In the genomic region with DNA sequence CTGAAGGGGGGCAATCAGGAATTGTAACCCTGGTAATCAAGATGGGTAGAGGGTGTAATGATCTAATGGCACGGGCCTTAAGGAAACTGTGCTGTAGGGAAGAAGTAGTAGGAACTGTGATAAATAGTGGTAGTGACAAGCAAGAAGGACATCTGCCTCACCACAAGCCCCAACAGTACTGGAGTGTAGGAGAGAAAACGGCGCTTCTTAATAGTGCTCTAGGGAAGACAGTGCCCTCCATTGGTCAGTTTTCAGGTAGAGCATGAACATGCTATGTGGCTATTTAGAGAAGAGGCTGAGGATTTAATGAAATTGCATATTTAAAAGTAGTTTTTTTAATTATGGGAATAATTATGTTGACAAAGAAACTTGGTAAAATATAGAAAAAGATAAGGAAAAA, we compare ENCODE assay signal across 13 cellular contexts. TPM values are rescaled to one million over a fixed set of nuclear protein-coding genes. Genes with fewer than 3 reads are reported as not detected.
DNase-seq lines count a peak whose midpoint lies in the region; ATAC-seq, FAIRE-seq and TF ChIP-seq lines count a peak whose summit lies in the region.
"Had no signal": no experiment of that assay in that cellular context is flagged by ENCODE, and none has a peak within 500 bp of the region (broad histone marks: within the 10 kb centered on the region; RNA-seq: fewer than 3 reads in every experiment).

No MANE protein-coding gene starts in this region.

- no peaks in the 10 kb centered on the region for H4K20me1 ChIP-seq in SK-N-SH (ENCODE audit: insufficient read depth)
- no peaks in the 10 kb centered on the region for H4K20me1 ChIP-seq in K562 (replicated peaks; ENCODE audit: control insufficient read depth, insufficient read depth, low read length)

- WGBS in SK-N-SH (ENCODE audit: low lambda C conversion rate): 91% methylated on average over 3 of the region's 3 CpGs
- WGBS in K562 (ENCODE audit: insufficient coverage, low coverage, missing lambda C conversion rate): 74% methylated on average over 3 of the region's 3 CpGs
- WGBS in spleen, 5 donors: 74 to 86% (median 78%) methylated on average over 3 of the region's 3 CpGs
- WGBS in small intestine, 3 donors: 77 to 92% (median 89%) methylated on average over 3 of the region's 3 CpGs
- 86% methylated on average over 3 of the region's 3 CpGs for WGBS in right cardiac atrium

- TF ChIP-seq EP300 in SK-N-SH (IDR thresholded peaks at IDR 0.05; ENCODE audit: borderline replicate concordance in 1 of 2, low read depth in 1 of 2, low read length in 1 of 2) (no peak), K562 (IDR thresholded peaks at IDR 0.05; ENCODE audit: low read length) (no peak)

- H3K9ac ChIP-seq in SK-N-SH (no peak overlapping the region), K562 (ENCODE audit: insufficient read depth in 1 of 2, low read depth in 2 of 2, low read length in 2 of 2) (no peak overlapping the region)
- H3K9ac ChIP-seq: parathyroid adenoma had no signal

- BruUV-seq in K562 (replicated peaks; lab: Mats Ljungman, UMichigan): no TSS peak

- DNase-seq in SK-N-SH: peak; percentile 1
- peak; percentile 16 for DNase-seq in NCI-H69 (lab: John Stamatoyannopoulos, UW)
- DNase-seq in K562 (ENCODE audit: extremely low read depth in 1 of 4, low spot score in 3 of 4): peak; percentile 8 to 31 (median 18)
- DNase-seq in spleen: no peak
- no peak for DNase-seq in small intestine
- no peak for DNase-seq in right cardiac atrium
- DNase-seq: activated CD4-positive, alpha-beta T cell treated with anti-CD3 and anti-CD28 coated beads, Interleukin-2, amount 50 U/mL, for 48 hours; left ventricle myocardium superior; NCI-H510A; stimulated activated CD4-positive, alpha-beta T cell treated with anti-CD3 and anti-CD28 coated beads, Interleukin-4, amount 100 ng/mL, for 24 hours had no signal

- H3K36me3 ChIP-seq in SK-N-SH (replicated peaks in 1 of 2; ENCODE audit: control insufficient read depth in 1 of 2, insufficient read depth in 2 of 2, low read length in 1 of 2) (peaks cover 47 to 54% of the 10 kb centered on the region in 2 experiments), K562 (ENCODE audit: control insufficient read depth, insufficient read depth, low read length) (peaks cover 50% of the 10 kb centered on the region; the same call in 2 of the 3 replicates), spleen (peaks cover 0 to 56% (median 13%) of the 10 kb centered on the region in 6 donors), small intestine (ENCODE audit: control insufficient read depth in 2 of 2, insufficient read depth in 2 of 2, low read length in 2 of 2) (peaks cover 0 to 2% of the 10 kb centered on the region in 2 donors)

- no peaks in the 10 kb centered on the region for H3K9me2 ChIP-seq in SK-N-SH

- H3K9me3 ChIP-seq in SK-N-SH (no peaks in the 10 kb centered on the region), K562 (replicated peaks; ENCODE audit: control insufficient read depth, insufficient read depth, low read depth, low read length) (no peaks in the 10 kb centered on the region), spleen (no peaks in the 10 kb centered on the region), small intestine (ENCODE audit: control insufficient read depth, low read depth) (no peaks in the 10 kb centered on the region), right cardiac atrium (ENCODE audit: control insufficient read depth, low read length) (no peaks in the 10 kb centered on the region)

- peak; percentile 10; the same call in 1 of the 2 replicates for TF ChIP-seq CTCF in SK-N-SH (IDR thresholded peaks at IDR 0.05)
- TF ChIP-seq CTCF in K562 (IDR thresholded peaks at IDR 0.05 in 2 of 3, conservative IDR thresholded peaks at IDR 0.05 in 1 of 3; ENCODE audit: insufficient read depth in 2 of 3, low read depth in 1 of 3, low read length in 3 of 3): peak in 2 of 3 experiments; percentile 7 to 29; a peak in 2 of 6 replicates
- TF ChIP-seq CTCF in spleen (IDR thresholded peaks at IDR 0.05 in 8 of 11, conservative IDR thresholded peaks at IDR 0.05 in 3 of 11): no peak

- TF ChIP-seq POLR2A in K562 (conservative IDR thresholded peaks at IDR 0.05) (no peak), spleen (IDR thresholded peaks at IDR 0.05) (no peak)

- no peak overlapping the region for H3K4me3 ChIP-seq in SK-N-SH (ENCODE audit: low read depth in 2 of 2, low read length in 1 of 2)
- H3K4me3 ChIP-seq in K562: no peak overlapping the region
- no peak overlapping the region for H3K4me3 ChIP-seq in spleen
- H3K4me3 ChIP-seq in small intestine (ENCODE audit: low read depth in 1 of 2, low read length in 2 of 2): no peak overlapping the region
- no peak overlapping the region for H3K4me3 ChIP-seq in right cardiac atrium (ENCODE audit: low read length)

- POLR2A ChIA-PET in SK-N-SH (lab: Yijun Ruan, JAX): no interaction called here
- POLR2A ChIA-PET in K562 (lab: Yijun Ruan, JAX): no interaction called here

- no peaks in the 10 kb centered on the region for H3K9me1 ChIP-seq in K562 (ENCODE audit: control insufficient read depth, insufficient read depth, low read length)

- H3K4me1 ChIP-seq in SK-N-SH (ENCODE audit: control insufficient read depth in 1 of 2, insufficient read depth in 2 of 2, low read depth in 1 of 2, low read length in 1 of 2) (no peaks in the 10 kb centered on the region; a peak in 1 of 4 replicates), K562 (replicated peaks in 1 of 2; ENCODE audit: control insufficient read depth in 2 of 2, insufficient read depth in 2 of 2, low read length in 2 of 2) (no peaks in the 10 kb centered on the region), spleen (peaks cover 0 to 74% (median 24%) of the 10 kb centered on the region in 6 donors), small intestine (ENCODE audit: control insufficient read depth in 2 of 2, insufficient read depth in 1 of 2, low read depth in 1 of 2, low read length in 1 of 2) (no peaks in the 10 kb centered on the region), right cardiac atrium (ENCODE audit: control insufficient read depth, insufficient read depth, low read length) (no peaks in the 10 kb centered on the region)
- H3K4me1 ChIP-seq: parathyroid adenoma had no signal

- H3K79me2 ChIP-seq in SK-N-SH (ENCODE audit: insufficient read depth) (0 out of 2 replicates have a peak, but pooled peaks cover 4% of the 10 kb centered on the region), K562 (ENCODE audit: control insufficient read depth, insufficient read depth, low read length) (no peaks in the 10 kb centered on the region)
- H3K79me2 ChIP-seq: parathyroid adenoma had no signal

- CTCF ChIA-PET in SK-N-SH (lab: Yijun Ruan, JAX) (interaction anchor here (1.0 to 2.5 kb wide), 2 partner anchors 24 to 360 kb away, joined by 3 to 19 read pairs; no protein-coding TSS in a partner anchor), K562 (lab: Yijun Ruan, JAX; ENCODE audit: low intra/inter-chr PET ratio) (no interaction called here)

- intact Hi-C loops in K562 (cut with micrococcal nuclease) (loop anchor here (5.0 kb wide), 1 partner anchor 209 kb away; no protein-coding TSS in a partner anchor), spleen (cut with DNase I; ENCODE audit: low total_unique reads) (loop anchor here (5.0 kb wide), 1 partner anchor 354 kb away; no protein-coding TSS in a partner anchor), right cardiac atrium (cut with DNase I) (loop anchor here in 1 of 4 donors (5.0 kb wide), 1 partner anchor 359 kb away; no protein-coding TSS in a partner anchor)

- TF ChIP-seq RAD21 in SK-N-SH (IDR thresholded peaks at IDR 0.05; ENCODE audit: low read length) (no peak), K562 (CRISPR knock-in tag; conservative IDR thresholded peaks at IDR 0.05 in 1 of 2, IDR thresholded peaks at IDR 0.05 in 1 of 2) (no peak; a peak in 1 of 4 replicates)

- no peak for FAIRE-seq in K562 (lab: Jason Lieb, UNC)
- FAIRE-seq in small intestine (lab: Jason Lieb, UNC): no peak

- H3K27ac ChIP-seq in SK-N-SH (ENCODE audit: low read depth in 2 of 2, low read length in 1 of 2) (no peak overlapping the region), K562 (ENCODE audit: extremely low read depth, low read depth, low read length) (no peak overlapping the region), spleen (peak overlapping the region in 5 of 8 donors; percentile 44 to 79 (median 61)), small intestine (ENCODE audit: low read depth in 1 of 2, low read length in 1 of 2) (no peak overlapping the region), right cardiac atrium (ENCODE audit: low read length) (no peak overlapping the region)
- H3K27ac ChIP-seq: parathyroid adenoma had no signal

- no peak overlapping the region for H2AFZ ChIP-seq in SK-N-SH (ENCODE audit: low read depth)
- H2AFZ ChIP-seq in K562 (ENCODE audit: low read depth, low read length): no peak overlapping the region
- H2AFZ ChIP-seq: parathyroid adenoma had no signal

- H3K4me2 ChIP-seq in SK-N-SH: no peak overlapping the region
- H3K4me2 ChIP-seq in K562 (ENCODE audit: insufficient read depth, low read length): no peak overlapping the region

- in situ Hi-C loops in K562 (cut with MboI): no loop called here

- ATAC-seq in SK-N-SH treated with all-trans-retinoic acid at 6 μM for 48 hours (no peak), K562 (peak; percentile 82), GM19328 (IDR thresholded peaks at IDR 0.05; ENCODE audit: unreplicated experiment) (no peak), right cardiac atrium (no peak)
- ATAC-seq: left ventricle myocardium superior had no signal

- no peaks in the 10 kb centered on the region for H3F3A ChIP-seq in SK-N-SH (replicated peaks; ENCODE audit: insufficient read depth)

- no peaks in the 10 kb centered on the region for H3K27me3 ChIP-seq in SK-N-SH (ENCODE audit: insufficient read depth)
- no peaks in the 10 kb centered on the region for H3K27me3 ChIP-seq in K562 (ENCODE audit: control insufficient read depth in 2 of 2, insufficient read depth in 2 of 2, low read length in 2 of 2)
- no peaks in the 10 kb centered on the region for H3K27me3 ChIP-seq in spleen (replicated peaks in 1 of 7)
- no peaks in the 10 kb centered on the region for H3K27me3 ChIP-seq in small intestine (ENCODE audit: control insufficient read depth in 2 of 2, insufficient read depth in 2 of 2, low read length in 2 of 2)
- no peaks in the 10 kb centered on the region for H3K27me3 ChIP-seq in right cardiac atrium (ENCODE audit: control insufficient read depth, insufficient read depth)

RNA-seq across cellular contexts. Expression of gene SLC30A7, which starts 32.2 kb away (rescaled TPM):
- polyA plus RNA-seq in SK-N-SH (2012; rRNA removed) (4.0 and 5.4 TPM in 2 replicates), K562 (2011; rRNA removed) (6.0 and 7.2 TPM in 2 replicates), K562 (2014; fragmentation: Illumina TruSeq; extraction: Trizol) (5.5 and 5.8 TPM in 2 replicates), K562 (2014; fragmentation: Nextera tagmentation; extraction: Ambion mirVana) (1 to 10 TPM; 4.3 to 9.3 TPM), K562 (2014; rRNA removed) (3.5 and 3.6 TPM in 2 replicates), spleen (1 to 10 TPM; 4.2 to 4.9 (median 4.6) TPM), small intestine (1 to 10 TPM; 2.0 to 5.9 (median 2.2) TPM), right cardiac atrium (2.1 TPM)
- polyA plus RNA-seq in SK-N-SH (2012; cell fraction: cytosol; rRNA removed): 7.0 and 7.7 TPM in 2 replicates
- polyA plus RNA-seq in SK-N-SH (2012; cell fraction: nucleus; rRNA removed): 5.1 and 11.5 TPM in 2 replicates
- 26.7 and 40.9 TPM in 2 replicates for total RNA-seq in K562 (2011; cell fraction: chromatin; rRNA removed; ENCODE audit: low replicate concordance)
- 7.3 and 9.2 TPM in 2 replicates for total RNA-seq in K562 (2011; cell fraction: nucleolus; rRNA removed)
- total RNA-seq in K562 (2011; cell fraction: nucleoplasm; rRNA removed): 23.0 and 38.4 TPM in 2 replicates
- total RNA-seq in K562 (2014; rRNA removed) (7.2 and 7.4 TPM in 2 replicates), K562 (2014; rRNA removed; fragmentation: Illumina TruSeq; extraction: Trizol) (17.1 and 19.5 TPM in 2 replicates), K562 (2015; rRNA removed; fragmentation: Illumina TruSeq; extraction: Trizol) (14.0 and 14.6 TPM in 2 replicates), K562 (2021) (14.0 and 15.1 TPM in 2 replicates), spleen (10 to 100 TPM; 32.8 to 44.5 (median 39.1) TPM), right cardiac atrium (10 to 100 TPM in 1 of 4 donors, 1 to 10 TPM in 3; 7.2 to 12.3 (median 9.2) TPM)
- 1.7 and 3.6 TPM in 2 replicates for polyA plus RNA-seq in K562 (2011; cell fraction: cytosol; rRNA removed)
- 8.3 and 9.2 TPM in 2 replicates for polyA plus RNA-seq in K562 (2011; cell fraction: nucleus; rRNA removed)
- polyA plus RNA-seq in K562 (2012): 2.9 and 3.0 TPM in 2 replicates
- polyA minus RNA-seq in K562 (2011; rRNA and poly(A)+ RNA removed): 13.4 and 14.2 TPM in 2 replicates
- polyA minus RNA-seq in K562 (2011; cell fraction: cytosol; rRNA and poly(A)+ RNA removed): 9.3 and 12.6 TPM in 2 replicates
- polyA minus RNA-seq in K562 (2011; cell fraction: nucleus; rRNA and poly(A)+ RNA removed): 6.5 and 9.0 TPM in 2 replicates

RNA-seq across cellular contexts. Expression of gene EXTL2, which starts 33.5 kb away (rescaled TPM):
- polyA plus RNA-seq in SK-N-SH (2012; rRNA removed): 20.3 and 32.5 TPM in 2 replicates
- polyA plus RNA-seq in SK-N-SH (2012; cell fraction: cytosol; rRNA removed): 32.6 and 34.8 TPM in 2 replicates
- 15.8 and 38.5 TPM in 2 replicates for polyA plus RNA-seq in SK-N-SH (2012; cell fraction: nucleus; rRNA removed)
- 22.5 and 64.7 TPM in 2 replicates for total RNA-seq in K562 (2011; cell fraction: chromatin; rRNA removed; ENCODE audit: low replicate concordance)
- 18.0 and 20.9 TPM in 2 replicates for total RNA-seq in K562 (2011; cell fraction: nucleolus; rRNA removed)
- 37.9 and 70.1 TPM in 2 replicates for total RNA-seq in K562 (2011; cell fraction: nucleoplasm; rRNA removed)
- total RNA-seq in K562 (2014; rRNA removed): 8.5 and 9.1 TPM in 2 replicates
- 27.7 and 29.4 TPM in 2 replicates for total RNA-seq in K562 (2014; rRNA removed; fragmentation: Illumina TruSeq; extraction: Trizol)
- 25.0 and 26.0 TPM in 2 replicates for total RNA-seq in K562 (2015; rRNA removed; fragmentation: Illumina TruSeq; extraction: Trizol)
- total RNA-seq in K562 (2021): 16.8 and 17.0 TPM in 2 replicates
- polyA plus RNA-seq in K562 (2011; rRNA removed): 29.7 and 40.7 TPM in 2 replicates
- polyA plus RNA-seq in K562 (2011; cell fraction: cytosol; rRNA removed): 7.8 and 12.4 TPM in 2 replicates
- 28.9 and 33.0 TPM in 2 replicates for polyA plus RNA-seq in K562 (2011; cell fraction: nucleus; rRNA removed)
- polyA plus RNA-seq in K562 (2012): 15.7 and 21.4 TPM in 2 replicates
- polyA plus RNA-seq in K562 (2014; fragmentation: Illumina TruSeq; extraction: Trizol): 20.4 and 21.2 TPM in 2 replicates
- 10 to 100 TPM; 30.5 to 38.6 TPM for polyA plus RNA-seq in K562 (2014; fragmentation: Nextera tagmentation; extraction: Ambion mirVana)
- 14.1 and 17.9 TPM in 2 replicates for polyA plus RNA-seq in K562 (2014; rRNA removed)
- polyA minus RNA-seq in K562 (2011; rRNA and poly(A)+ RNA removed): 25.9 and 28.3 TPM in 2 replicates
- polyA minus RNA-seq in K562 (2011; cell fraction: cytosol; rRNA and poly(A)+ RNA removed): 6.7 and 13.1 TPM in 2 replicates
- polyA minus RNA-seq in K562 (2011; cell fraction: nucleus; rRNA and poly(A)+ RNA removed): 19.9 and 35.4 TPM in 2 replicates
- total RNA-seq in spleen: 10 to 100 TPM in 2 of 7 donors, 1 to 10 TPM in 5; 5.9 to 14.1 (median 8.8) TPM
- 1 to 10 TPM; 5.0 to 6.3 (median 5.4) TPM for polyA plus RNA-seq in spleen
- 1 to 10 TPM; 1.3 to 5.2 (median 1.9) TPM for polyA plus RNA-seq in small intestine
- total RNA-seq in right cardiac atrium: 10 to 100 TPM in 2 of 4 donors, 1 to 10 TPM in 2; 8.9 to 12.0 (median 10.3) TPM
- polyA plus RNA-seq in right cardiac atrium: 7.6 TPM

Comparison
In these comparisons a context has a peak if more than half of its experiments do, and no peak if none do; other contexts are left out.
1. DNase-seq: peak in SK-N-SH (single experiment), NCI-H69 (single experiment) and K562 (4 of 4); none in spleen (single experiment), small intestine (single experiment) and right cardiac atrium (0 of 3).
2. H3K27ac ChIP-seq: peak in spleen (5 of 8); none in SK-N-SH (0 of 2), K562 (single experiment), small intestine (0 of 2) and right cardiac atrium (single experiment).
3. CTCF ChIP-seq: peak in SK-N-SH (single experiment) and K562 (2 of 3); none in spleen (0 of 11).
4. Of the 27 proteins assayed by ChIP-seq in both K562 and SK-N-SH: peak only in K562: none; only in SK-N-SH: none; in both: CTCF; in neither: 26.